8 cellular contexts compared by ENCODE assay signal in the genomic region with DNA sequence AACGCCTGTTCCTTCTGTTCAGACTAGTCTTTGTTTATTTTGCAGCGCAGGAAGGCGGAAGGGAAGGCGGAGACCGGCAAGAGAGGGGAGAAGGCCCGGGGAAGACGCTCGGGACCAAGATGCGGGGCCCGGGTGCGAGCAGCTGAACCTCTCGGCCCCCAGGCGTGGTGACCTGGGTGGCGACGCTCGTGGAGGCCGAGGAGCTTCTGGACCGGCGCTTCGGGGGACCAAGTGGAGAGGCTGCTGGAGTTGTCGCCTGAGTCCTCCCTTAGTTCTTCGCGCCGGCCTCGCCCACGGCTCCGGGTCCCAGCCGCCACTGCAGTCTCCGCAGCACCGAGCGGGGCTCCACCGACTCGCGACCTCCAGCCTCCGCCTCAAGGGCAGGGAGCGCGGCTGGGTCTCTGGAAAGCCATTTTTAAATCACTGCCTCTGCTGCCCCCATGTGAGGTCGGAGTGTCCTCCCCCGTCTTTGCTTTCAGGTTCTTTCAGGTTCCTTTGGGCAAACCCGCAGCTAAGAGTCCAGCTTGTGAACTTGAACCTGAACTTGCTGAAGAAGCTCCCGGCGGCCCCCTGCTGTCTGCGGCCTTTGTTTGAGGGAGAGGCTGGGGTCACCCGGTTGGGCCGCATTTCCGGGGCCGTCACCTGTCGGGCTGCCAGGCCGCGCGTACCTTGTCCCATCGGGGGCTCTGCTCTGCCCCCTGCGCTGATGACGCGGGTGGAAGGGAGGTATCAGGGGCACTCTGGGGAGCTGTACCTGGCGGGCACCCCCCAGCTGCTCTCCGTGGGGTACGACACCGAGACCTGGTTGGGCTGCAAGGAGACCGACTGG.
DNase-seq lines count a peak whose midpoint lies in the region; ATAC-seq and TF ChIP-seq lines count a peak whose summit lies in the region.

No MANE protein-coding gene starts in this region.

- H3K36me3 ChIP-seq in endodermal cell (ENCODE audit: control insufficient read depth, insufficient read depth, low read length) = no peaks in the 10 kb centered on the region

- 87% methylated on average over 26 to 60 of the region's 60 CpGs for WGBS in endodermal cell (ENCODE audit: insufficient coverage in 1 of 2, insufficient read length in 1 of 2), 2 experiments

- H3K4me1 ChIP-seq in endodermal cell (ENCODE audit: control insufficient read depth, insufficient read depth, low read length) = no peaks in the 10 kb centered on the region

- DNase-seq in activated gamma-delta T cell (lab: John Stamatoyannopoulos, UW) (peak; percentile 18), left cardiac atrium (peak; percentile 27), endodermal cell (no peak), NCI-H2107 (lab: John Stamatoyannopoulos, UW) (no peak), progenitor cell of endocrine pancreas (ENCODE audit: low spot score, unreplicated experiment) (no peak)
- DNase-seq in stimulated activated CD4-positive, alpha-beta T cell treated with anti-CD3 and anti-CD28 coated beads, Interleukin-12 subunit alpha, Interleukin-12 subunit beta, amount 100 ng/mL, for 4 hours = peak; percentile 19

- intact Hi-C loops in left cardiac atrium (cut with DNase I) = no loop called here

- H3K36me3 Mint-ChIP-seq in endodermal cell (ENCODE audit: low read depth) (no peaks in the 10 kb centered on the region), progenitor cell of endocrine pancreas (ENCODE audit: insufficient read depth) (no peaks in the 10 kb centered on the region)

- H3K4me3 Mint-ChIP-seq in endodermal cell = no peak overlapping the region
- no peak overlapping the region for H3K4me3 Mint-ChIP-seq in progenitor cell of endocrine pancreas (ENCODE audit: low read depth)

- H3K9me3 Mint-ChIP-seq in endodermal cell (peaks cover 6% of the 10 kb centered on the region), progenitor cell of endocrine pancreas (ENCODE audit: low read depth) (peaks cover 8% of the 10 kb centered on the region)

- H3K9me3 ChIP-seq in endodermal cell (ENCODE audit: control insufficient read depth, low read length) = no peaks in the 10 kb centered on the region

- H3K4me1 Mint-ChIP-seq in endodermal cell (no peaks in the 10 kb centered on the region), progenitor cell of endocrine pancreas (ENCODE audit: low read depth) (no peaks in the 10 kb centered on the region)

- H3K27me3 Mint-ChIP-seq in endodermal cell (ENCODE audit: insufficient read depth) = no peaks in the 10 kb centered on the region
- no peaks in the 10 kb centered on the region for H3K27me3 Mint-ChIP-seq in progenitor cell of endocrine pancreas

- H3K27me3 ChIP-seq in endodermal cell (ENCODE audit: control insufficient read depth, insufficient read depth, low read length, poor library complexity, severe bottlenecking) = no peaks in the 10 kb centered on the region

- no peak overlapping the region for H3K4me3 ChIP-seq in endodermal cell (ENCODE audit: low read length)

- no peak overlapping the region for H3K9ac ChIP-seq in endodermal cell (ENCODE audit: extremely low read depth, low read length, poor library complexity, severe bottlenecking)

- no peak overlapping the region for H3K27ac ChIP-seq in endodermal cell (ENCODE audit: low read depth, low read length)

- TF ChIP-seq CTCF in GM12872 (IDR thresholded peaks at IDR 0.05; ENCODE audit: insufficient read depth, low read depth, low read length) (peak; percentile 20; the same call in 1 of the 3 replicates), endodermal cell (conservative IDR thresholded peaks at IDR 0.05) (no peak), progenitor cell of endocrine pancreas (IDR thresholded peaks at IDR 0.05; ENCODE audit: unreplicated experiment) (no peak)

- no peak overlapping the region for H3K27ac Mint-ChIP-seq in endodermal cell
- no peak overlapping the region for H3K27ac Mint-ChIP-seq in progenitor cell of endocrine pancreas

- peak; percentile 44 for ATAC-seq in HG03460 (IDR thresholded peaks at IDR 0.05; ENCODE audit: unreplicated experiment)
- ATAC-seq in left cardiac atrium = peak; percentile 47 to 78

Comparison
In these comparisons a context has a peak if more than half of its experiments do, and no peak if none do; other contexts are left out.
1. DNase-seq: peak in activated gamma-delta T cell (single experiment), left cardiac atrium (single experiment) and stimulated activated CD4-positive, alpha-beta T cell treated with anti-CD3 and anti-CD28 coated beads, Interleukin-12 subunit alpha, Interleukin-12 subunit beta, amount 100 ng/mL, for 4 hours (single experiment); none in endodermal cell (single experiment), NCI-H2107 (single experiment) and progenitor cell of endocrine pancreas (single experiment).